ENCODE assay signal across 25 cellular contexts in genomic region chr9:129392093-129392541, GRCh38.
DNase-seq lines count a peak whose midpoint lies in the region; ATAC-seq and TF ChIP-seq lines count a peak whose summit lies in the region.
"Had no signal": no experiment of that assay in that cellular context is flagged by ENCODE, and none has a peak within 500 bp of the region (broad histone marks: within the 10 kb centered on the region; RNA-seq: fewer than 3 reads in every experiment).

No MANE protein-coding gene starts in this region.

- peak; percentile 4 for DNase-seq in activated naive CD8-positive, alpha-beta T cell treated with anti-CD3 and anti-CD28 coated beads, Interleukin-2, amount 10 ng/mL, durations not matched to agents 7 days and 5 days
- no peak for DNase-seq in activated naive CD8-positive, alpha-beta T cell treated with anti-CD3 and anti-CD28 coated beads for 36 hours
- DNase-seq in SK-N-MC (ENCODE audit: low read depth, low spot score) (no peak), iPS-NIHi7 (ENCODE audit: extremely low spot score) (peak; percentile 30), uterus (peak; percentile 13 to 15), AG08396 (ENCODE audit: low spot score) (no peak), G401 (ENCODE audit: low spot score) (no peak)
- no peak for DNase-seq in naive thymus-derived CD4-positive, alpha-beta T cell
- DNase-seq: activated CD4-positive, alpha-beta T cell treated with anti-CD3 and anti-CD28 coated beads for 48 hours; AML-193; CD8-positive, alpha-beta T cell; dermis blood vessel endothelial cell; DMS 273 treated with DMSO at 0.1 percent for 48 hours; esophagus squamous epithelium; foreskin keratinocyte; NCI-H1436; NCI-H2081 treated with DMSO at 0.1 percent for 48 hours; NCI-H82; SHP77 treated with DMSO at 0.1 percent for 48 hours; stimulated activated naive B cell treated with anti-CD40 and anti-IgM and Interleukin-4, amounts not matched to agents 10 μg/mL and 1 μg/mL and 100 μg/mL, for 72 hours; T1000 had no signal

- intact Hi-C loops in uterus (cut with DNase I; ENCODE audit: low total_unique reads) = no loop called here
- intact Hi-C loops in naive thymus-derived CD4-positive, alpha-beta T cell (cut with micrococcal nuclease) = no loop called here

- no peak overlapping the region for H3K9ac ChIP-seq in SK-N-MC (ENCODE audit: insufficient read length)

- no peaks in the 10 kb centered on the region for H3K36me3 Mint-ChIP-seq in activated naive CD8-positive, alpha-beta T cell treated with anti-CD3 and anti-CD28 coated beads, Interleukin-2, amount 10 ng/mL, durations not matched to agents 7 days and 5 days
- no peaks in the 10 kb centered on the region for H3K36me3 Mint-ChIP-seq in activated naive CD8-positive, alpha-beta T cell treated with anti-CD3 and anti-CD28 coated beads for 36 hours
- H3K36me3 Mint-ChIP-seq in naive thymus-derived CD4-positive, alpha-beta T cell = no peaks in the 10 kb centered on the region
- H3K36me3 Mint-ChIP-seq: CD8-positive, alpha-beta T cell; natural killer cell treated with Interleukin-12 subunit alpha and Interleukin-12 subunit beta and Interleukin-15 and Interleukin-18, amount 100 ng/mL, for 72 hours; stimulated activated naive B cell treated with anti-CD40 and anti-IgM and Interleukin-4, amounts not matched to agents 10 μg/mL and 1 μg/mL and 100 μg/mL, for 72 hours had no signal

- in situ Hi-C loops in G401 (cut with HindIII; ENCODE audit: low sequenced_read_pairs) = no loop called here

- H3K9me3 ChIP-seq in SK-N-MC (ENCODE audit: low read depth, low read length) (no peaks in the 10 kb centered on the region), uterus (no peaks in the 10 kb centered on the region)
- no peaks in the 10 kb centered on the region for H3K9me3 ChIP-seq in naive thymus-derived CD4-positive, alpha-beta T cell (ENCODE audit: control insufficient read depth in 2 of 3, low read length in 3 of 3)
- H3K9me3 ChIP-seq: A549, esophagus squamous epithelium, Peyer's patch had no signal

- TF ChIP-seq CTCF in uterus (IDR thresholded peaks at IDR 0.05) = no peak

- no peaks in the 10 kb centered on the region for H3K4me1 Mint-ChIP-seq in activated naive CD8-positive, alpha-beta T cell treated with anti-CD3 and anti-CD28 coated beads, Interleukin-2, amount 10 ng/mL, durations not matched to agents 7 days and 5 days
- peaks cover 2% of the 10 kb centered on the region for H3K4me1 Mint-ChIP-seq in activated naive CD8-positive, alpha-beta T cell treated with anti-CD3 and anti-CD28 coated beads for 36 hours
- H3K4me1 Mint-ChIP-seq in naive thymus-derived CD4-positive, alpha-beta T cell = no peaks in the 10 kb centered on the region
- H3K4me1 Mint-ChIP-seq: stimulated activated naive B cell treated with anti-CD40 and anti-IgM and Interleukin-4, amounts not matched to agents 10 μg/mL and 1 μg/mL and 100 μg/mL, for 72 hours had no signal

- no peaks in the 10 kb centered on the region for H3K9me3 Mint-ChIP-seq in activated naive CD8-positive, alpha-beta T cell treated with anti-CD3 and anti-CD28 coated beads, Interleukin-2, amount 10 ng/mL, durations not matched to agents 7 days and 5 days
- H3K9me3 Mint-ChIP-seq in activated naive CD8-positive, alpha-beta T cell treated with anti-CD3 and anti-CD28 coated beads for 36 hours = no peaks in the 10 kb centered on the region
- no peaks in the 10 kb centered on the region for H3K9me3 Mint-ChIP-seq in naive thymus-derived CD4-positive, alpha-beta T cell
- H3K9me3 Mint-ChIP-seq: CD8-positive, alpha-beta T cell; natural killer cell treated with Interleukin-12 subunit alpha and Interleukin-12 subunit beta and Interleukin-15 and Interleukin-18, amount 100 ng/mL, for 72 hours; stimulated activated naive B cell treated with anti-CD40 and anti-IgM and Interleukin-4, amounts not matched to agents 10 μg/mL and 1 μg/mL and 100 μg/mL, for 72 hours had no signal

- POLR2A ChIA-PET in activated naive CD8-positive, alpha-beta T cell treated with anti-CD3 and anti-CD28 coated beads, Interleukin-2, amount 10 ng/mL, durations not matched to agents 7 days and 5 days (lab: Charles Lee) = no interaction called here
- POLR2A ChIA-PET in naive thymus-derived CD4-positive, alpha-beta T cell (lab: Charles Lee) = interaction anchor here (1.7 kb wide), 1 partner anchor 23 kb away, joined by 5 read pairs; no protein-coding TSS in a partner anchor

- no peak overlapping the region for H3K4me3 Mint-ChIP-seq in activated naive CD8-positive, alpha-beta T cell treated with anti-CD3 and anti-CD28 coated beads, Interleukin-2, amount 10 ng/mL, durations not matched to agents 7 days and 5 days
- H3K4me3 Mint-ChIP-seq in activated naive CD8-positive, alpha-beta T cell treated with anti-CD3 and anti-CD28 coated beads for 36 hours = no peak overlapping the region
- no peak overlapping the region for H3K4me3 Mint-ChIP-seq in naive thymus-derived CD4-positive, alpha-beta T cell
- H3K4me3 Mint-ChIP-seq: CD8-positive, alpha-beta T cell; natural killer cell treated with Interleukin-12 subunit alpha and Interleukin-12 subunit beta and Interleukin-15 and Interleukin-18, amount 100 ng/mL, for 72 hours; stimulated activated naive B cell treated with anti-CD40 and anti-IgM and Interleukin-4, amounts not matched to agents 10 μg/mL and 1 μg/mL and 100 μg/mL, for 72 hours had no signal

- CTCF ChIA-PET in naive thymus-derived CD4-positive, alpha-beta T cell (lab: Charles Lee) = no interaction called here

- H3K36me3 ChIP-seq in SK-N-MC (ENCODE audit: insufficient read depth, low read length) (no peaks in the 10 kb centered on the region), uterus (no peaks in the 10 kb centered on the region)
- H3K36me3 ChIP-seq in naive thymus-derived CD4-positive, alpha-beta T cell (ENCODE audit: control insufficient read depth in 2 of 3, insufficient read depth in 3 of 3, low read length in 3 of 3) = no peaks in the 10 kb centered on the region
- H3K36me3 ChIP-seq: esophagus squamous epithelium, Peyer's patch had no signal

- H3K4me1 ChIP-seq in uterus = peaks cover 0 to 5% of the 10 kb centered on the region in 2 donors
- no peaks in the 10 kb centered on the region for H3K4me1 ChIP-seq in naive thymus-derived CD4-positive, alpha-beta T cell (ENCODE audit: control insufficient read depth in 2 of 2, insufficient read depth in 2 of 2, low read length in 2 of 2)
- H3K4me1 ChIP-seq: A549, esophagus squamous epithelium, foreskin keratinocyte, Peyer's patch had no signal

- no peaks in the 10 kb centered on the region for H3K27me3 ChIP-seq in uterus
- no peaks in the 10 kb centered on the region for H3K27me3 ChIP-seq in naive thymus-derived CD4-positive, alpha-beta T cell (ENCODE audit: control insufficient read depth in 2 of 2, insufficient read depth in 2 of 2, low read length in 2 of 2)
- H3K27me3 ChIP-seq: esophagus squamous epithelium, Peyer's patch had no signal

- H3K27me3 Mint-ChIP-seq in activated naive CD8-positive, alpha-beta T cell treated with anti-CD3 and anti-CD28 coated beads, Interleukin-2, amount 10 ng/mL, durations not matched to agents 7 days and 5 days = no peaks in the 10 kb centered on the region
- H3K27me3 Mint-ChIP-seq in activated naive CD8-positive, alpha-beta T cell treated with anti-CD3 and anti-CD28 coated beads for 36 hours = no peaks in the 10 kb centered on the region
- H3K27me3 Mint-ChIP-seq in naive thymus-derived CD4-positive, alpha-beta T cell = peaks cover 0 to 4% (median 0%) of the 10 kb centered on the region in 5 donors
- H3K27me3 Mint-ChIP-seq: natural killer cell treated with Interleukin-12 subunit alpha and Interleukin-12 subunit beta and Interleukin-15 and Interleukin-18, amount 100 ng/mL, for 72 hours; stimulated activated naive B cell treated with anti-CD40 and anti-IgM and Interleukin-4, amounts not matched to agents 10 μg/mL and 1 μg/mL and 100 μg/mL, for 72 hours had no signal

- H3K27ac ChIP-seq in SK-N-MC = no peak overlapping the region
- peak overlapping the region in 1 of 2 donors; percentile 31 for H3K27ac ChIP-seq in uterus
- H3K27ac ChIP-seq in naive thymus-derived CD4-positive, alpha-beta T cell (ENCODE audit: low read depth, low read length) = no peak overlapping the region
- H3K27ac ChIP-seq: esophagus squamous epithelium, foreskin keratinocyte, Peyer's patch, VCaP had no signal

- no peak for TF ChIP-seq POLR2A in uterus (IDR thresholded peaks at IDR 0.05)

- H3K4me3 ChIP-seq in SK-N-MC (peak overlapping the region; percentile 61), uterus (no peak overlapping the region)
- H3K4me3 ChIP-seq in naive thymus-derived CD4-positive, alpha-beta T cell (ENCODE audit: low read length) = no peak overlapping the region
- H3K4me3 ChIP-seq: A549, esophagus squamous epithelium, Peyer's patch had no signal

- no peak overlapping the region for H3K27ac Mint-ChIP-seq in activated naive CD8-positive, alpha-beta T cell treated with anti-CD3 and anti-CD28 coated beads, Interleukin-2, amount 10 ng/mL, durations not matched to agents 7 days and 5 days
- H3K27ac Mint-ChIP-seq in activated naive CD8-positive, alpha-beta T cell treated with anti-CD3 and anti-CD28 coated beads for 36 hours = no peak overlapping the region
- H3K27ac Mint-ChIP-seq in naive thymus-derived CD4-positive, alpha-beta T cell = no peak overlapping the region
- H3K27ac Mint-ChIP-seq: CD8-positive, alpha-beta T cell; natural killer cell treated with Interleukin-12 subunit alpha and Interleukin-12 subunit beta and Interleukin-15 and Interleukin-18, amount 100 ng/mL, for 72 hours; stimulated activated naive B cell treated with anti-CD40 and anti-IgM and Interleukin-4, amounts not matched to agents 10 μg/mL and 1 μg/mL and 100 μg/mL, for 72 hours had no signal

- ATAC-seq in activated naive CD8-positive, alpha-beta T cell treated with anti-CD3 and anti-CD28 coated beads, Interleukin-2, amount 10 ng/mL, durations not matched to agents 7 days and 5 days (ENCODE audit: low read depth) = no peak
- ATAC-seq in naive thymus-derived CD4-positive, alpha-beta T cell = no peak
- ATAC-seq: A549; CD8-positive, alpha-beta T cell; foreskin keratinocyte; natural killer cell treated with Interleukin-12 subunit alpha and Interleukin-12 subunit beta and Interleukin-15 and Interleukin-18, amount 100 ng/mL, for 72 hours; stimulated activated naive B cell treated with anti-CD40 and anti-IgM and Interleukin-4, amounts not matched to agents 10 μg/mL and 1 μg/mL and 100 μg/mL, for 72 hours had no signal

Comparison
In these comparisons a context has a peak if more than half of its experiments do, and no peak if none do; other contexts are left out.
1. DNase-seq: peak in activated naive CD8-positive, alpha-beta T cell treated with anti-CD3 and anti-CD28 coated beads, Interleukin-2, amount 10 ng/mL, durations not matched to agents 7 days and 5 days (single experiment), iPS-NIHi7 (single experiment) and uterus (2 of 2); none in activated naive CD8-positive, alpha-beta T cell treated with anti-CD3 and anti-CD28 coated beads for 36 hours (single experiment), SK-N-MC (single experiment), naive thymus-derived CD4-positive, alpha-beta T cell (0 of 9), AG08396 (single experiment) and G401 (single experiment).